Comparison of ENCODE assay signal across 28 cellular contexts in the genomic region with DNA sequence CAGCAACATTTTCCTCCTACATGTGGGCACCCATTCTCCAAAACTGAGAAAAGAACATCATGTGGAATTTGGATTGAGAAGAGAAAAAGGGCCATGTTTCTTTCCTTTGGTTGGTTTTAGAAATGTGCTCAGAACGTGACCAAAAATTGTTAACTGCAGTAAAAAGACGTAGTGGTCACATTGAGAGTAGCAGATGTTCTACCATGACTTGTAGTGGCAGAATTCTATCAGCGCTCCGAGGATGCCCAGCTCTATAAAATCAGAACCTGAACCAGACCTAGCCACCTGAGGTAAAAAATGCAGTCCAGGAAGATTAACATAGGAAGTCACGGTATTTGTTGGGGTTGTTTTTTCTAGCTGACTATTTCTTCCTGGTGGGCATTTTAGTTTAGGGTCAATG.
"Had no signal": no experiment of that assay in that cellular context is flagged by ENCODE, and none has a peak within 500 bp of the region (broad histone marks: within the 10 kb centered on the region; RNA-seq: fewer than 3 reads in every experiment).

No MANE protein-coding gene starts in this region.

- H3K4me3 ChIP-seq: stomach, suprapubic skin, testis, thoracic aorta, thyroid gland, tibial artery, tibial nerve, transverse colon, upper lobe of left lung, upper lobe of right lung, uterus, vagina had no signal

- H3K27ac ChIP-seq: stomach, suprapubic skin, testis, thoracic aorta, thyroid gland, tibial artery, tibial nerve, transverse colon, upper lobe of left lung, upper lobe of right lung, uterus, vagina had no signal

- ATAC-seq: stimulated activated effector memory CD8-positive, alpha-beta T cell treated with anti-CD3 and anti-CD28 coated beads, Interleukin-12 subunit alpha, Interleukin-12 subunit beta, amount 100 ng/mL, for 72 hours; stimulated activated memory B cell treated with anti-CD40 and anti-IgM and Interleukin-4, amounts not matched to agents 10 μg/mL and 1 μg/mL and 100 μg/mL, for 72 hours; stimulated activated naive B cell treated with anti-CD40 and anti-IgM and Interleukin-4, amounts not matched to agents 10 μg/mL and 1 μg/mL and 100 μg/mL, for 72 hours; stimulated activated naive CD8-positive, alpha-beta T cell treated with anti-CD3 and anti-CD28 coated beads, Interleukin-15, amount 100 ng/mL, for 72 hours; stimulated activated naive CD8-positive, alpha-beta T cell treated with anti-CD3 and anti-CD28 coated beads, Interleukin-15, Interleukin-2, amounts not matched to agents 100 U/mL and 50 U/mL, for 24 hours; upper lobe of right lung had no signal

- H3K4me3 Mint-ChIP-seq: stimulated activated effector memory CD8-positive, alpha-beta T cell treated with anti-CD3 and anti-CD28 coated beads, Interleukin-12 subunit alpha, Interleukin-12 subunit beta, amount 100 ng/mL, for 72 hours; stimulated activated memory B cell treated with anti-CD40 and anti-IgM and Interleukin-4, amounts not matched to agents 10 μg/mL and 1 μg/mL and 100 μg/mL, for 72 hours; stimulated activated naive B cell treated with anti-CD40 and anti-IgM and Interleukin-4, amounts not matched to agents 10 μg/mL and 1 μg/mL and 100 μg/mL, for 72 hours; stimulated activated naive CD8-positive, alpha-beta T cell treated with anti-CD3 and anti-CD28 coated beads, Interleukin-15, amount 100 ng/mL, for 72 hours; stimulated activated naive CD8-positive, alpha-beta T cell treated with anti-CD3 and anti-CD28 coated beads, Interleukin-15, Interleukin-2, amounts not matched to agents 100 ng/mL and 50 ng/mL, for 24 hours; type B pancreatic cell had no signal

- H3K4me1 Mint-ChIP-seq: stimulated activated effector memory CD8-positive, alpha-beta T cell treated with anti-CD3 and anti-CD28 coated beads, Interleukin-12 subunit alpha, Interleukin-12 subunit beta, amount 100 ng/mL, for 72 hours; stimulated activated memory B cell treated with anti-CD40 and anti-IgM and Interleukin-4, amounts not matched to agents 10 μg/mL and 1 μg/mL and 100 μg/mL, for 72 hours; stimulated activated naive B cell treated with anti-CD40 and anti-IgM and Interleukin-4, amounts not matched to agents 10 μg/mL and 1 μg/mL and 100 μg/mL, for 72 hours; stimulated activated naive CD8-positive, alpha-beta T cell treated with anti-CD3 and anti-CD28 coated beads, Interleukin-15, amount 100 ng/mL, for 72 hours had no signal

- H3K27ac Mint-ChIP-seq: stimulated activated effector memory CD8-positive, alpha-beta T cell treated with anti-CD3 and anti-CD28 coated beads, Interleukin-12 subunit alpha, Interleukin-12 subunit beta, amount 100 ng/mL, for 72 hours; stimulated activated memory B cell treated with anti-CD40 and anti-IgM and Interleukin-4, amounts not matched to agents 10 μg/mL and 1 μg/mL and 100 μg/mL, for 72 hours; stimulated activated naive B cell treated with anti-CD40 and anti-IgM and Interleukin-4, amounts not matched to agents 10 μg/mL and 1 μg/mL and 100 μg/mL, for 72 hours; stimulated activated naive CD8-positive, alpha-beta T cell treated with anti-CD3 and anti-CD28 coated beads, Interleukin-15, amount 100 ng/mL, for 72 hours; stimulated activated naive CD8-positive, alpha-beta T cell treated with anti-CD3 and anti-CD28 coated beads, Interleukin-15, Interleukin-2, amounts not matched to agents 100 ng/mL and 50 ng/mL, for 24 hours; type B pancreatic cell had no signal

- H3K36me3 Mint-ChIP-seq: stimulated activated effector memory CD8-positive, alpha-beta T cell treated with anti-CD3 and anti-CD28 coated beads, Interleukin-12 subunit alpha, Interleukin-12 subunit beta, amount 100 ng/mL, for 72 hours; stimulated activated memory B cell treated with anti-CD40 and anti-IgM and Interleukin-4, amounts not matched to agents 10 μg/mL and 1 μg/mL and 100 μg/mL, for 72 hours; stimulated activated naive B cell treated with anti-CD40 and anti-IgM and Interleukin-4, amounts not matched to agents 10 μg/mL and 1 μg/mL and 100 μg/mL, for 72 hours; type B pancreatic cell had no signal

- H3K9me3 Mint-ChIP-seq: stimulated activated effector memory CD8-positive, alpha-beta T cell treated with anti-CD3 and anti-CD28 coated beads, Interleukin-12 subunit alpha, Interleukin-12 subunit beta, amount 100 ng/mL, for 72 hours; stimulated activated memory B cell treated with anti-CD40 and anti-IgM and Interleukin-4, amounts not matched to agents 10 μg/mL and 1 μg/mL and 100 μg/mL, for 72 hours; stimulated activated naive CD8-positive, alpha-beta T cell treated with anti-CD3 and anti-CD28 coated beads, Interleukin-15, amount 100 ng/mL, for 72 hours; stimulated activated naive CD8-positive, alpha-beta T cell treated with anti-CD3 and anti-CD28 coated beads, Interleukin-15, Interleukin-2, amounts not matched to agents 100 ng/mL and 50 ng/mL, for 24 hours; type B pancreatic cell had no signal

- H3K4me1 ChIP-seq: stomach, suprapubic skin, testis, thyroid gland, tibial artery, tibial nerve, transverse colon, upper lobe of left lung, upper lobe of right lung, uterus, vagina had no signal

- DNase-seq: stimulated activated CD4-positive, alpha-beta T cell treated with anti-CD3 and anti-CD28 coated beads, Interleukin-2, amount 100 ng/mL, for 48 hours; stimulated activated CD4-positive, alpha-beta T cell treated with anti-CD3 and anti-CD28 coated beads, Interleukin-4, amount 100 ng/mL, for 1 hour; stimulated activated CD4-positive, alpha-beta T cell treated with anti-CD3 and anti-CD28 coated beads, Interleukin-4, amount 100 ng/mL, for 24 hours; stimulated activated CD4-positive, alpha-beta T cell treated with anti-CD3 and anti-CD28 coated beads, Interleukin-4, amount 100 ng/mL, for 4 hours; stimulated activated CD8-positive, alpha-beta memory T cell treated with anti-CD3 and anti-CD28 coated beads, Interleukin-4, amount 100 ng/mL, for 48 hours; stimulated activated naive B cell treated with anti-CD40 and anti-IgM and Interleukin-4, amounts not matched to agents 10 μg/mL and 1 μg/mL and 100 μg/mL, for 72 hours; stimulated activated naive CD4-positive, alpha-beta T cell; stimulated activated naive CD4-positive, alpha-beta T cell treated with Interleukin-2 at 50 U/mL for 16 hours; stimulated activated naive CD8-positive, alpha-beta T cell treated with anti-CD3 and anti-CD28 coated beads, Interleukin-15, amount 100 ng/mL, for 72 hours; stimulated activated naive CD8-positive, alpha-beta T cell treated with anti-CD3 and anti-CD28 coated beads, Interleukin-15, Interleukin-2, amounts not matched to agents 100 U/mL and 50 U/mL, for 24 hours; stomach; substantia nigra; testis; thyroid gland; tibial artery; transverse colon; trophoblast cell; upper lobe of left lung; upper lobe of right lung; uterus had no signal

- H3K27me3 ChIP-seq: testis, thyroid gland, tibial artery, tibial nerve, upper lobe of left lung, upper lobe of right lung, uterus, vagina had no signal

- H3K9me3 ChIP-seq: stomach, suprapubic skin, testis, thoracic aorta, thyroid gland, tibial artery, transverse colon, upper lobe of left lung, upper lobe of right lung, uterus, vagina had no signal

- H3K36me3 ChIP-seq: stomach, suprapubic skin, thoracic aorta, thyroid gland, tibial artery, tibial nerve, transverse colon, upper lobe of left lung, upper lobe of right lung, uterus, vagina had no signal
